ENCODE assay signal across 9 cellular contexts in genomic region chr2:233165895-233166661, GRCh38.
A peak's percentile ranks its signal among the peaks of the same experiment; 100 is the strongest.
DNase-seq lines count a peak whose midpoint lies in the region; ATAC-seq, FAIRE-seq and TF ChIP-seq lines count a peak whose summit lies in the region.
"Had no signal": no experiment of that assay in that cellular context is flagged by ENCODE, and none has a peak within 500 bp of the region (broad histone marks: within the 10 kb centered on the region; RNA-seq: fewer than 3 reads in every experiment).

No MANE protein-coding gene starts in this region.

- TF ChIP-seq POLR2A in spleen (IDR thresholded peaks at IDR 0.05), result no peak

- H4K20me1 ChIP-seq in MM.1S (ENCODE audit: insufficient read depth, low read length), result no peaks in the 10 kb centered on the region

- peak; percentile 54 for FAIRE-seq in HTR-8/SVneo (lab: Jason Lieb, UNC)
- FAIRE-seq: colon had no signal

- no peak overlapping the region for H3K4me3 Mint-ChIP-seq in T-cell

- 24 to 42% (median 41%) methylated on average over 10 to 19 of the region's 19 CpGs for WGBS in spleen, 5 donors

- peak in 3 of 4 experiments; percentile 27 to 75 (median 55) for ATAC-seq in T-cell (replicated peaks in 1 of 4)
- ATAC-seq in GM19455 (IDR thresholded peaks at IDR 0.05; ENCODE audit: unreplicated experiment), result no peak
- ATAC-seq in GM21526 (IDR thresholded peaks at IDR 0.05; ENCODE audit: low FRiP score, unreplicated experiment), result no peak

- H3K4me1 Mint-ChIP-seq in T-cell, result peaks cover 0 to 5% (median 2%) of the 10 kb centered on the region in 3 donors

- POLR2A ChIA-PET in T-cell (lab: Charles Lee), result no interaction called here

- H3K27ac ChIP-seq in spleen (peak overlapping the region in 7 of 8 donors; percentile 58 to 90 (median 77)), MM.1S (ENCODE audit: low read length) (no peak overlapping the region)

- peak; percentile 71 for DNase-seq in HTR-8/SVneo (ENCODE audit: insufficient read length, low spot score)
- DNase-seq in T-cell, result peak in 22 of 34 experiments; percentile 5 to 47 (median 18)
- peak; percentile 41 for DNase-seq in foreskin melanocyte
- DNase-seq in spleen, result peak; percentile 92
- no peak for DNase-seq in MM.1S
- DNase-seq in NCI-H526 treated with DMSO at 0.1 percent for 48 hours (lab: John Stamatoyannopoulos, UW), result no peak

- no peaks in the 10 kb centered on the region for H3K9me3 ChIP-seq in spleen
- no peaks in the 10 kb centered on the region for H3K9me3 ChIP-seq in MM.1S (replicated peaks; ENCODE audit: insufficient read depth, low read length)

- H3K27ac Mint-ChIP-seq in T-cell, result no peak overlapping the region

- CTCF ChIA-PET in T-cell (lab: Charles Lee), result no interaction called here

- peaks cover 0 to 53% (median 27%) of the 10 kb centered on the region in 6 donors for H3K4me1 ChIP-seq in spleen
- H3K4me1 ChIP-seq in MM.1S (ENCODE audit: low read length), result no peaks in the 10 kb centered on the region

- no peak overlapping the region for H3K4me2 ChIP-seq in MM.1S (ENCODE audit: low read depth, low read length)

- peaks cover 4 to 100% (median 90%) of the 10 kb centered on the region in 6 donors for H3K36me3 ChIP-seq in spleen
- no peaks in the 10 kb centered on the region for H3K36me3 ChIP-seq in MM.1S (replicated peaks; ENCODE audit: insufficient read depth, low read length)

- intact Hi-C loops in spleen (cut with DNase I; ENCODE audit: low total_unique reads), result no loop called here

- H3K9ac ChIP-seq in MM.1S (ENCODE audit: low read length), result no peak overlapping the region

- no peaks in the 10 kb centered on the region for H3F3A ChIP-seq in MM.1S (ENCODE audit: insufficient read depth, low read length)

- H3K9me2 ChIP-seq in MM.1S (replicated peaks; ENCODE audit: insufficient read depth, low read length), result no peaks in the 10 kb centered on the region

- no peaks in the 10 kb centered on the region for H3K27me3 Mint-ChIP-seq in T-cell

- H3K79me2 ChIP-seq in MM.1S (ENCODE audit: low read length), result no peaks in the 10 kb centered on the region

- H3K9me3 Mint-ChIP-seq in T-cell, result no peaks in the 10 kb centered on the region

- no peak overlapping the region for H2AFZ ChIP-seq in MM.1S (ENCODE audit: low read length)

- H3K27me3 ChIP-seq in spleen (replicated peaks in 1 of 7), result no peaks in the 10 kb centered on the region
- H3K27me3 ChIP-seq in MM.1S (replicated peaks; ENCODE audit: insufficient read depth, low read length), result no peaks in the 10 kb centered on the region

- TF ChIP-seq CTCF in spleen (IDR thresholded peaks at IDR 0.05 in 8 of 11, conservative IDR thresholded peaks at IDR 0.05 in 3 of 11) (no peak), MM.1S (IDR thresholded peaks at IDR 0.05; ENCODE audit: low read length) (no peak)

- H3K4me3 ChIP-seq in spleen (peak overlapping the region in 1 of 8 donors; percentile 48), MM.1S (ENCODE audit: low read length) (no peak overlapping the region)

- peaks cover 36% of the 10 kb centered on the region for H3K36me3 Mint-ChIP-seq in T-cell

Comparison
In these comparisons a context has a peak if more than half of its experiments do, and no peak if none do; other contexts are left out.
1. DNase-seq: peak in HTR-8/SVneo (single experiment), T-cell (22 of 34), foreskin melanocyte (single experiment) and spleen (single experiment); none in MM.1S (single experiment) and NCI-H526 treated with DMSO at 0.1 percent for 48 hours (single experiment).
2. ATAC-seq: peak in T-cell (3 of 4); none in GM19455 (single experiment) and GM21526 (single experiment).